ENCODE assay signal across 8 cellular contexts in the genomic region with DNA sequence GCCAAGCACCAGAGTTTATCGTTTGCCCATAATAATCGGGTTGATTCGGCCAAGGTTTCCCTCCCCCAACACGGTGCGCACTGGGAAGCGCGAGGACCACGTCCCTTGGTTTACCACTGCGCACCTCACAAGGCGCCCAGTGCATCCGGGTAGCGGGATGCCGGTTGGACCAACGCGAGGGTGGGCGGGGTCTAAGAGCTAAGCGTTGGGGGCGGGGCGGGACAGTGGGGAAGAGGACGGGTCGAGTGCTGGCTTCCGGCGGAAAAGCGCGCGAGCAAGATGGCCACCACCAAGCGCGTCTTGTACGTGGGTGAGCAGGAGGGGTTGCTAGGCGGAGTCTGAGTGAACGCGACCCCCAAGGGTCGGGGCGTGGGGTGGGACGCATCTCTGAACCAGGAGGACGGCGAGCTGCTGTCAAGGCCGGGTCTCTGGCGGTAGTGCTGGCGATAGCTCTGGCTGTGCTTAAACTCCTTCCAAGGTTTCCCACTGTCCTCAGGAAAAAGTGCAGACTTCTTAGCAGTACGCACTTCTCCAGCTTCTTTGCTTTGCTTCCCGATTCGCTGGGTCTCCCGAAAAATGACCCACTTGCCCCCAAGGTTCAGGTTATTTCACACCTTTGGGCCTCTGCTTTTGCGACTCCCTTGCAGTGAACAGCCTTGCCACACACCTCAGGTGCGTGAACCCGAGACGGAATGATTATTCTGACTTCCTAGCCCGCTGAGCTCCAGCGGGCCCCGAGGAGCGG. TPM values are rescaled to one million over a fixed set of nuclear protein-coding genes. Genes with fewer than 3 reads are reported as not detected.
DNase-seq lines count a peak whose midpoint lies in the region; ATAC-seq and TF ChIP-seq lines count a peak whose summit lies in the region.

A gene (plus strand): TSS at position 261 of the 745 bp plus-strand sequence. CDS start 19 bp downstream, at position 280.

- H3K9me3 ChIP-seq in heart left ventricle: no peaks in the 10 kb centered on the region
- H3K9me3 ChIP-seq in transverse colon: no peaks in the 10 kb centered on the region

- TF ChIP-seq CTCF in heart left ventricle (IDR thresholded peaks at IDR 0.05): no peak
- no peak for TF ChIP-seq CTCF in transverse colon (IDR thresholded peaks at IDR 0.05)

- peak; percentile 86 for ATAC-seq in HG02642 (IDR thresholded peaks at IDR 0.05; ENCODE audit: poor library complexity, unreplicated experiment)
- peak; percentile 96 to 99 (median 99) for ATAC-seq in heart left ventricle

- H3K4me1 ChIP-seq in heart left ventricle (peaks cover 0 to 17% (median 14%) of the 10 kb centered on the region in 12 donors), transverse colon (peaks cover 0 to 16% (median 9%) of the 10 kb centered on the region in 4 donors)

- TF ChIP-seq EP300 in transverse colon (IDR thresholded peaks at IDR 0.05; ENCODE audit: low read depth): no peak

- H3K36me3 ChIP-seq in heart left ventricle (peaks cover 0 to 39% (median 36%) of the 10 kb centered on the region in 9 donors), transverse colon (peaks cover 0 to 23% (median 3%) of the 10 kb centered on the region in 4 donors)

- H3K27me3 ChIP-seq in heart left ventricle (peaks cover 0 to 16% (median 2%) of the 10 kb centered on the region in 9 donors), transverse colon (peaks cover 23% of the 10 kb centered on the region)

- intact Hi-C loops in heart left ventricle (cut with DNase I): loop anchor here in 1 of 10 donors (10.0 kb wide), 1 partner anchor 644 kb away; no protein-coding TSS in a partner anchor
- intact Hi-C loops in transverse colon (cut with DNase I; ENCODE audit: low total_unique reads): no loop called here

- peak within 1 kb of the TSS; percentile 57 to 91 (median 78) for H3K4me3 ChIP-seq in heart left ventricle
- H3K4me3 ChIP-seq in transverse colon: peak within 1 kb of the TSS; percentile 56 to 94 (median 82)

- peak in 1 of 2 donors; percentile 17 for TF ChIP-seq POLR2A in heart left ventricle (IDR thresholded peaks at IDR 0.05)
- peak; percentile 60 for TF ChIP-seq POLR2A in transverse colon (IDR thresholded peaks at IDR 0.05)

- 1% methylated on average over 52 of the region's 52 CpGs for WGBS in adipose tissue, 3 donors
- WGBS in heart left ventricle, 4 donors: 0 to 2% (median 1%) methylated on average over 43 to 52 of the region's 52 CpGs
- WGBS in transverse colon (ENCODE audit: low coverage in 1 of 2), 2 donors: 2 to 14% methylated on average over 9 to 52 of the region's 52 CpGs

- in situ Hi-C loops in transverse colon (cut with MboI; ENCODE audit: low pct_ligation_motif_present in 1 of 4, low pct_unique_long_range_greater_than_20kb in 1 of 4, low sequenced_read_pairs in 3 of 4): no loop called here

- H3K27ac ChIP-seq in adipose tissue (ENCODE audit: low read depth, low read length): no peak within 1 kb of the TSS
- H3K27ac ChIP-seq in heart left ventricle: peak within 1 kb of the TSS in 11 of 12 donors; percentile 7 to 84 (median 72)
- peak within 1 kb of the TSS; percentile 76 to 85 (median 82) for H3K27ac ChIP-seq in transverse colon

- DNase-seq in GDM1 (lab: John Stamatoyannopoulos, UW): peak; percentile 87
- DNase-seq in NCI-H1436 treated with DMSO at 0.1 percent for 48 hours (lab: John Stamatoyannopoulos, UW): peak; percentile 62
- DNase-seq in T-helper 1 cell: peak; percentile 75 to 95 (median 84)
- peak; percentile 94 to 97 (median 95) for DNase-seq in heart left ventricle
- peak; percentile 90 for DNase-seq in pons (ENCODE audit: low spot score)
- DNase-seq in transverse colon: peak; percentile 96

RNA-seq across cellular contexts. Expression of the gene that starts here (rescaled TPM):
- polyA plus RNA-seq in adipose tissue: 10 to 100 TPM; 38.3 to 46.0 (median 41.8) TPM
- 10 to 100 TPM; 22.2 to 33.3 (median 27.9) TPM for total RNA-seq in heart left ventricle
- 10 to 100 TPM; 33.7 to 45.3 TPM for polyA plus RNA-seq in heart left ventricle
- 10 to 100 TPM in 3 of 4 donors, 1 to 10 TPM in 1; 9.8 to 43.3 (median 23.5) TPM for total RNA-seq in transverse colon
